In the genomic region with DNA sequence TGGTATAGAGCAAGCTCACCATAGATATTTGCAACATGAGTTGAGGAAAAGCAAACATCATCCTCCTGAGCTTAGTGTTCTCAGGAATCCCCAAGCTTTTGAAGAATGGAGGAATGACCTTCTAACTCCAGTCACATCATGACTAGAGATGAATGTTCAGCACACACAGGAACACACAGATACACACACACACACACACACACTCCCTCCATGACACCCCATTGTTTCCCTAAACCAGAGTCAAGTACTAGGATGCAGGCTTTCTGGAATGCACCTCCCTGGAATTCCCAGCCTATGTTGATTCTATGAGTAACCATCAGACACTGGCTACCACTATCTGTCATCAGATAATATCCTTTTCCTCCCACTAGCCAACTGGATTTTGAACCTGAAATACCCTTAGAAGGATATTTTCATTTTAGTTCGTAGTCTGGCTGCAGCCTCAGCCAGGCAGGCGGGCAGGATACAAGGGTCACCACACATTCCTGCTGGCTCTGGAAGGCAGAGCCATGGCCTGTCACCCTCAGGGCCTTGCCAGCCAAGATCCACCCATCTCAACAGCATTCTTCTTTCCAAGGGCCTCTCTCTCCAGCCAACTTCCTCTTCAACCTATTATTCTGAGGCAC, we compare ENCODE assay signal across 10 cellular contexts.
DNase-seq lines count a peak whose midpoint lies in the region; TF ChIP-seq lines count a peak whose summit lies in the region.
"Had no signal": no experiment of that assay in that cellular context is flagged by ENCODE, and none has a peak within 500 bp of the region (broad histone marks: within the 10 kb centered on the region; RNA-seq: fewer than 3 reads in every experiment).

No MANE protein-coding gene starts in this region.

- H3K9me3 ChIP-seq in thyroid gland (no peaks in the 10 kb centered on the region), WERI-Rb-1 (ENCODE audit: severe bottlenecking) (no peaks in the 10 kb centered on the region)
- H3K9me3 ChIP-seq: psoas muscle had no signal

- H3K27me3 ChIP-seq in thyroid gland, result no peaks in the 10 kb centered on the region
- no peaks in the 10 kb centered on the region for H3K27me3 ChIP-seq in WERI-Rb-1 (ENCODE audit: insufficient read depth, low read depth, severe bottlenecking)

- no peaks in the 10 kb centered on the region for H3K36me3 ChIP-seq in thyroid gland
- H3K36me3 ChIP-seq in WERI-Rb-1, result no peaks in the 10 kb centered on the region

- DNase-seq in activated CD8-positive, alpha-beta memory T cell treated with anti-CD3 and anti-CD28 coated beads for 24 hours, result peak; percentile 26
- no peak for DNase-seq in activated CD8-positive, alpha-beta memory T cell treated with anti-CD3 and anti-CD28 coated beads, Interleukin-2, amount 50 U/mL, for 48 hours
- DNase-seq in brain pericyte (ENCODE audit: low read depth, low spot score) (peak; percentile 20), kidney glomerular epithelial cell (lab: John Stamatoyannopoulos, UW) (peak; percentile 99), thyroid gland (peak; percentile 52 to 54), KBM-7 (no peak), NCI-H510A (lab: John Stamatoyannopoulos, UW) (no peak), WERI-Rb-1 (no peak)
- DNase-seq: amniotic stem cell, psoas muscle had no signal

- TF ChIP-seq POLR2A in thyroid gland (IDR thresholded peaks at IDR 0.05), result no peak

- H3K4me1 ChIP-seq in thyroid gland, result peaks cover 7 to 9% of the 10 kb centered on the region in 2 donors

- intact Hi-C loops in thyroid gland (cut with DNase I), result no loop called here

- peak overlapping the region in 1 of 3 donors; percentile 0 for H3K27ac ChIP-seq in thyroid gland
- no peak overlapping the region for H3K27ac ChIP-seq in WERI-Rb-1
- H3K27ac ChIP-seq: psoas muscle had no signal

- in situ Hi-C loops in KBM-7 (cut with MboI; ENCODE audit: low pct_unique_long_range_greater_than_20kb, low sequenced_read_pairs), result no loop called here

- no peak overlapping the region for H3K4me3 ChIP-seq in thyroid gland (replicated peaks in 1 of 3)
- no peak overlapping the region for H3K4me3 ChIP-seq in WERI-Rb-1 (ENCODE audit: low read depth, low read length)
- H3K4me3 ChIP-seq: psoas muscle had no signal

- TF ChIP-seq CTCF in thyroid gland (IDR thresholded peaks at IDR 0.05), result no peak
- no peak for TF ChIP-seq CTCF in WERI-Rb-1 (IDR thresholded peaks at IDR 0.05; ENCODE audit: low read depth, low read length)

- 27 to 56% methylated on average over 2 of the region's 2 CpGs for WGBS in thyroid gland, 2 donors

Comparison
In these comparisons a context has a peak if more than half of its experiments do, and no peak if none do; other contexts are left out.
1. DNase-seq: peak in activated CD8-positive, alpha-beta memory T cell treated with anti-CD3 and anti-CD28 coated beads for 24 hours (single experiment), brain pericyte (single experiment), kidney glomerular epithelial cell (single experiment) and thyroid gland (2 of 2); none in activated CD8-positive, alpha-beta memory T cell treated with anti-CD3 and anti-CD28 coated beads, Interleukin-2, amount 50 U/mL, for 48 hours (single experiment), KBM-7 (single experiment), NCI-H510A (single experiment) and WERI-Rb-1 (single experiment).